ENCODE assay signal across 27 cellular contexts in genomic region chr6:44672838-44673237, GRCh38.
DNase-seq lines count a peak whose midpoint lies in the region; ATAC-seq and TF ChIP-seq lines count a peak whose summit lies in the region.
"Had no signal": no experiment of that assay in that cellular context is flagged by ENCODE, and none has a peak within 500 bp of the region (broad histone marks: within the 10 kb centered on the region; RNA-seq: fewer than 3 reads in every experiment).

No MANE protein-coding gene starts in this region.

- DNase-seq in activated CD8-positive, alpha-beta T cell treated with anti-CD3 and anti-CD28 coated beads, Interleukin-2, amount 10 ng/mL, durations not matched to agents 7 days and 5 days: peak; percentile 2
- DNase-seq in activated CD8-positive, alpha-beta T cell treated with anti-CD3 and anti-CD28 coated beads for 36 hours: no peak
- peak; percentile 90 for DNase-seq in mammary epithelial cell
- peak; percentile 58 for DNase-seq in kidney tubule cell (ENCODE audit: low spot score)
- DNase-seq in type B pancreatic cell (ENCODE audit: extremely low spot score, unreplicated experiment): peak; percentile 42
- DNase-seq in DMS79 treated with DMSO at 0.1 percent for 48 hours (lab: John Stamatoyannopoulos, UW): no peak
- DNase-seq: activated B cell treated with CpG ODN at 0.5 μM for 24 hours; activated CD4-positive, alpha-beta T cell treated with anti-CD3 and anti-CD28 coated beads, Interleukin-2, amount 50 U/mL, for 4 hours; activated effector memory CD4-positive, alpha-beta T cell treated with anti-CD3 and anti-CD28 coated beads, Interleukin-2, amount 50 U/mL, for 16 hours; activated naive CD8-positive, alpha-beta T cell treated with anti-CD3 and anti-CD28 coated beads, Interleukin-2, amount 10 ng/mL, durations not matched to agents 7 days and 5 days; AML-193; GM23248; Karpas-422; left ventricle myocardium superior; NCI-H1694; NCI-H69; nephron progenitor cell; pancreas; right lobe of liver; stimulated activated CD4-positive, alpha-beta T cell treated with anti-CD3 and anti-CD28 coated beads, Interleukin-15, amount 100 ng/mL, for 24 hours; stimulated activated naive CD8-positive, alpha-beta T cell treated with anti-CD3 and anti-CD28 coated beads, Interleukin-15, amount 100 ng/mL, for 72 hours; T-helper 9 cell; thyroid gland had no signal

- H3K27ac Mint-ChIP-seq in activated CD8-positive, alpha-beta T cell treated with anti-CD3 and anti-CD28 coated beads, Interleukin-2, amount 10 ng/mL, durations not matched to agents 7 days and 5 days: no peak overlapping the region
- no peak overlapping the region for H3K27ac Mint-ChIP-seq in activated CD8-positive, alpha-beta T cell treated with anti-CD3 and anti-CD28 coated beads for 36 hours
- H3K27ac Mint-ChIP-seq in type B pancreatic cell: no peak overlapping the region
- H3K27ac Mint-ChIP-seq: activated B cell treated with CpG ODN at 0.5 μM for 24 hours; activated naive CD8-positive, alpha-beta T cell treated with anti-CD3 and anti-CD28 coated beads, Interleukin-2, amount 10 ng/mL, durations not matched to agents 7 days and 5 days; CD8-positive, alpha-beta T cell; nephron progenitor cell; stimulated activated naive CD8-positive, alpha-beta T cell treated with anti-CD3 and anti-CD28 coated beads, Interleukin-15, amount 100 ng/mL, for 72 hours had no signal

- H3K27ac ChIP-seq in mammary epithelial cell (ENCODE audit: insufficient read depth, low read depth, low read length): no peak overlapping the region
- H3K27ac ChIP-seq: 22Rv1, GM23248, pancreas, right lobe of liver, thyroid gland had no signal

- POLR2A ChIA-PET in activated CD8-positive, alpha-beta T cell treated with anti-CD3 and anti-CD28 coated beads, Interleukin-2, amount 10 ng/mL, durations not matched to agents 7 days and 5 days (lab: Charles Lee): no interaction called here
- POLR2A ChIA-PET in activated CD8-positive, alpha-beta T cell treated with anti-CD3 and anti-CD28 coated beads for 36 hours (lab: Charles Lee): no interaction called here

- no peak overlapping the region for H3K9ac ChIP-seq in mammary epithelial cell (ENCODE audit: insufficient read depth, low read length)
- H3K9ac ChIP-seq: GM23248 had no signal

- CTCF ChIA-PET in activated CD8-positive, alpha-beta T cell treated with anti-CD3 and anti-CD28 coated beads, Interleukin-2, amount 10 ng/mL, durations not matched to agents 7 days and 5 days (lab: Charles Lee): interaction anchor here (1.2 kb wide), 1 partner anchor 17 kb away, joined by 4 read pairs; no protein-coding TSS in a partner anchor
- CTCF ChIA-PET in activated CD8-positive, alpha-beta T cell treated with anti-CD3 and anti-CD28 coated beads for 36 hours (lab: Charles Lee): interaction anchor here (0.5 to 1.5 kb wide), 2 partner anchors 13 to 17 kb away, joined by 3 to 7 read pairs; no protein-coding TSS in a partner anchor
- CTCF ChIA-PET in mammary epithelial cell (lab: Charles Lee; ENCODE audit: low non-redundant PET): interaction anchor here (0.6 kb wide), 1 partner anchor 552 kb away, joined by 5 read pairs; no protein-coding TSS in a partner anchor

- WGBS in mammary epithelial cell (ENCODE audit: low coverage, missing lambda C conversion rate): 50% methylated on average over 4 of the region's 4 CpGs

- H3K9me3 ChIP-seq in mammary epithelial cell (replicated peaks; ENCODE audit: insufficient read depth, low read length): no peaks in the 10 kb centered on the region
- H3K9me3 ChIP-seq: pancreas, right lobe of liver, thyroid gland had no signal

- in situ Hi-C loops in mammary epithelial cell (cut with MboI; ENCODE audit: low sequenced_read_pairs in 2 of 2): loop anchor here in 1 of 2 donors (25.0 kb wide), 1 partner anchor 1239 kb away; no protein-coding TSS in a partner anchor

- no peak for TF ChIP-seq CTCF in activated CD8-positive, alpha-beta T cell treated with anti-CD3 and anti-CD28 coated beads for 36 hours (IDR thresholded peaks at IDR 0.05)
- TF ChIP-seq CTCF in mammary epithelial cell (conservative IDR thresholded peaks at IDR 0.05 in 1 of 2, IDR thresholded peaks at IDR 0.05 in 1 of 2; ENCODE audit: extremely low read depth in 1 of 2, insufficient read depth in 1 of 2, low read depth in 1 of 2, low read length in 2 of 2): no peak
- TF ChIP-seq CTCF in type B pancreatic cell (conservative IDR thresholded peaks at IDR 0.05): no peak

- no peaks in the 10 kb centered on the region for H3K9me3 Mint-ChIP-seq in activated CD8-positive, alpha-beta T cell treated with anti-CD3 and anti-CD28 coated beads, Interleukin-2, amount 10 ng/mL, durations not matched to agents 7 days and 5 days (ENCODE audit: insufficient read depth)
- H3K9me3 Mint-ChIP-seq in activated CD8-positive, alpha-beta T cell treated with anti-CD3 and anti-CD28 coated beads for 36 hours: no peaks in the 10 kb centered on the region
- H3K9me3 Mint-ChIP-seq in type B pancreatic cell: no peaks in the 10 kb centered on the region
- H3K9me3 Mint-ChIP-seq: activated B cell treated with CpG ODN at 0.5 μM for 24 hours; activated naive CD8-positive, alpha-beta T cell treated with anti-CD3 and anti-CD28 coated beads, Interleukin-2, amount 10 ng/mL, durations not matched to agents 7 days and 5 days; CD8-positive, alpha-beta T cell; nephron progenitor cell; stimulated activated naive CD8-positive, alpha-beta T cell treated with anti-CD3 and anti-CD28 coated beads, Interleukin-15, amount 100 ng/mL, for 72 hours had no signal

- intact Hi-C loops in activated CD8-positive, alpha-beta T cell treated with anti-CD3 and anti-CD28 coated beads for 36 hours (cut with micrococcal nuclease): no loop called here
- intact Hi-C loops in mammary epithelial cell (cut with micrococcal nuclease): no loop called here

- H3K27me3 Mint-ChIP-seq in activated CD8-positive, alpha-beta T cell treated with anti-CD3 and anti-CD28 coated beads, Interleukin-2, amount 10 ng/mL, durations not matched to agents 7 days and 5 days (ENCODE audit: low read depth): peaks cover 3% of the 10 kb centered on the region
- H3K27me3 Mint-ChIP-seq in activated CD8-positive, alpha-beta T cell treated with anti-CD3 and anti-CD28 coated beads for 36 hours: peaks cover 4% of the 10 kb centered on the region
- H3K27me3 Mint-ChIP-seq in type B pancreatic cell: peaks cover 31% of the 10 kb centered on the region
- H3K27me3 Mint-ChIP-seq: stimulated activated naive CD8-positive, alpha-beta T cell treated with anti-CD3 and anti-CD28 coated beads, Interleukin-15, amount 100 ng/mL, for 72 hours had no signal

- H4K20me1 ChIP-seq in mammary epithelial cell (ENCODE audit: insufficient read depth, low read length): no peaks in the 10 kb centered on the region

- H3K4me3 Mint-ChIP-seq in activated CD8-positive, alpha-beta T cell treated with anti-CD3 and anti-CD28 coated beads, Interleukin-2, amount 10 ng/mL, durations not matched to agents 7 days and 5 days: no peak overlapping the region
- no peak overlapping the region for H3K4me3 Mint-ChIP-seq in activated CD8-positive, alpha-beta T cell treated with anti-CD3 and anti-CD28 coated beads for 36 hours
- H3K4me3 Mint-ChIP-seq in type B pancreatic cell: no peak overlapping the region
- H3K4me3 Mint-ChIP-seq: activated B cell treated with CpG ODN at 0.5 μM for 24 hours; activated naive CD8-positive, alpha-beta T cell treated with anti-CD3 and anti-CD28 coated beads, Interleukin-2, amount 10 ng/mL, durations not matched to agents 7 days and 5 days; CD8-positive, alpha-beta T cell; nephron progenitor cell; stimulated activated naive CD8-positive, alpha-beta T cell treated with anti-CD3 and anti-CD28 coated beads, Interleukin-15, amount 100 ng/mL, for 72 hours had no signal

- no peak for ATAC-seq in activated CD8-positive, alpha-beta T cell treated with anti-CD3 and anti-CD28 coated beads, Interleukin-2, amount 10 ng/mL, durations not matched to agents 7 days and 5 days
- no peak for ATAC-seq in activated CD8-positive, alpha-beta T cell treated with anti-CD3 and anti-CD28 coated beads for 36 hours
- ATAC-seq in HG02970 (IDR thresholded peaks at IDR 0.05; ENCODE audit: low FRiP score, unreplicated experiment): no peak
- no peak for ATAC-seq in GM19467 (IDR thresholded peaks at IDR 0.05; ENCODE audit: unreplicated experiment)
- ATAC-seq: CD8-positive, alpha-beta T cell; left ventricle myocardium superior; pancreas; right lobe of liver; stimulated activated naive CD8-positive, alpha-beta T cell treated with anti-CD3 and anti-CD28 coated beads, Interleukin-15, amount 100 ng/mL, for 72 hours had no signal

- H3K4me2 ChIP-seq in mammary epithelial cell (ENCODE audit: insufficient read depth, low read depth, low read length): peak overlapping the region; percentile 31

- H3K4me3 ChIP-seq in mammary epithelial cell (replicated peaks in 1 of 3; ENCODE audit: insufficient read depth in 1 of 3, low read depth in 2 of 3, low read length in 3 of 3): no peak overlapping the region
- H3K4me3 ChIP-seq: GM23248, pancreas, right lobe of liver, thyroid gland had no signal

- peaks cover 37% of the 10 kb centered on the region for H3K4me1 ChIP-seq in mammary epithelial cell (ENCODE audit: insufficient read depth, low read length)
- H3K4me1 ChIP-seq: pancreas, right lobe of liver had no signal

- no peaks in the 10 kb centered on the region for H3K27me3 ChIP-seq in mammary epithelial cell (ENCODE audit: insufficient read depth, low read length)
- H3K27me3 ChIP-seq: pancreas, right lobe of liver, thyroid gland had no signal

- no peaks in the 10 kb centered on the region for H3K79me2 ChIP-seq in mammary epithelial cell (ENCODE audit: insufficient read depth, low read length)

- no peak overlapping the region for H2AFZ ChIP-seq in mammary epithelial cell (ENCODE audit: low read depth, low read length)
- H2AFZ ChIP-seq: GM23248 had no signal

- H3K36me3 ChIP-seq in mammary epithelial cell (ENCODE audit: insufficient read depth, low read length): no peaks in the 10 kb centered on the region
- H3K36me3 ChIP-seq: pancreas, right lobe of liver, thyroid gland had no signal

- BruUV-seq in mammary epithelial cell (replicated peaks; lab: Mats Ljungman, UMichigan): no TSS peak

- dilution Hi-C loops in mammary epithelial cell (cut with HindIII; ENCODE audit: low sequenced_read_pairs): no loop called here

- no peaks in the 10 kb centered on the region for H3K36me3 Mint-ChIP-seq in activated CD8-positive, alpha-beta T cell treated with anti-CD3 and anti-CD28 coated beads, Interleukin-2, amount 10 ng/mL, durations not matched to agents 7 days and 5 days (ENCODE audit: low read depth)
- no peaks in the 10 kb centered on the region for H3K36me3 Mint-ChIP-seq in activated CD8-positive, alpha-beta T cell treated with anti-CD3 and anti-CD28 coated beads for 36 hours (ENCODE audit: low read depth)
- no peaks in the 10 kb centered on the region for H3K36me3 Mint-ChIP-seq in type B pancreatic cell
- H3K36me3 Mint-ChIP-seq: activated naive CD8-positive, alpha-beta T cell treated with anti-CD3 and anti-CD28 coated beads, Interleukin-2, amount 10 ng/mL, durations not matched to agents 7 days and 5 days; CD8-positive, alpha-beta T cell had no signal

- no peaks in the 10 kb centered on the region for H3K4me1 Mint-ChIP-seq in activated CD8-positive, alpha-beta T cell treated with anti-CD3 and anti-CD28 coated beads, Interleukin-2, amount 10 ng/mL, durations not matched to agents 7 days and 5 days (ENCODE audit: low read depth)
- no peaks in the 10 kb centered on the region for H3K4me1 Mint-ChIP-seq in activated CD8-positive, alpha-beta T cell treated with anti-CD3 and anti-CD28 coated beads for 36 hours (ENCODE audit: low read depth)
- H3K4me1 Mint-ChIP-seq in type B pancreatic cell (ENCODE audit: unreplicated experiment): peaks cover 19% of the 10 kb centered on the region
- H3K4me1 Mint-ChIP-seq: activated B cell treated with CpG ODN at 0.5 μM for 24 hours; activated naive CD8-positive, alpha-beta T cell treated with anti-CD3 and anti-CD28 coated beads, Interleukin-2, amount 10 ng/mL, durations not matched to agents 7 days and 5 days; stimulated activated naive CD8-positive, alpha-beta T cell treated with anti-CD3 and anti-CD28 coated beads, Interleukin-15, amount 100 ng/mL, for 72 hours had no signal

Comparison
In these comparisons a context has a peak if more than half of its experiments do, and no peak if none do; other contexts are left out.
1. DNase-seq: peak in activated CD8-positive, alpha-beta T cell treated with anti-CD3 and anti-CD28 coated beads, Interleukin-2, amount 10 ng/mL, durations not matched to agents 7 days and 5 days (single experiment), mammary epithelial cell (single experiment), kidney tubule cell (single experiment) and type B pancreatic cell (single experiment); none in activated CD8-positive, alpha-beta T cell treated with anti-CD3 and anti-CD28 coated beads for 36 hours (single experiment) and DMS79 treated with DMSO at 0.1 percent for 48 hours (single experiment).